In the genomic region with DNA sequence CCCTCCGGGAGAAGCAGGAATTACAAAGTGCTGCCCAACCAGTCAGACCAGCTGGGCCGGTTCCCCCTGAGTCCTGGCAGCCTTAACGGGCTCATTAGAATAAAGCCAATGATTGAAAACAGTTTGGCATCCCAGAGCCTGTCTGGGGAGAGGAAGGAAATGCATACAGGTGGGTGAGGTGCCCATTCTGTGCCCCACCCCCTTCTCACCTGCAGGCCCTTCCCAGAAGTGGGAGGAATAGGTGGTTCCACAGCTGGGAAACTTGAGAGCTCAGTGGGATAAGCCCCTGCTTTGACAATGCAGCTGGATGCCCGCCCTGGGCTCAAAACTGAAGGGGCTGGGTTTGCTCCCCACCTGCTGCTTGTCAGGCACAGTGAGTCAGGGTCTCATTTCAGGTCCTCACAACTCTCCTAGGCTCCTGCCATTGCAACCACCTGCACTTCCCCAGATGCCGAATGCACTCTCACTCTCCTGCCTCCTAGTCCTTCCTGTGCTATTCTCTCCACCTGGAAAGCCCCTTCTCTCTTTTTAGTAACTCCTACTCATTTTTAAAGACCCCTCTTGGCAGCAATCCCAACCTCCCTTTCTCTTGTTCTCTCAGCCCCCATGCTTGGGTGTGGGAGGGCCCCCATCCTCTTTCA, we compare ENCODE assay signal across 11 cellular contexts. TPM values are rescaled to one million over a fixed set of nuclear protein-coding genes. Genes with fewer than 3 reads are reported as not detected.
DNase-seq lines count a peak whose midpoint lies in the region; ATAC-seq and TF ChIP-seq lines count a peak whose summit lies in the region.
"Had no signal": no experiment of that assay in that cellular context is flagged by ENCODE, and none has a peak within 500 bp of the region (broad histone marks: within the 10 kb centered on the region; RNA-seq: fewer than 3 reads in every experiment).

No MANE protein-coding gene starts in this region.

- CTCF ChIA-PET in activated CD4-positive, alpha-beta T cell treated with anti-CD3 and anti-CD28 coated beads, Interleukin-2, amount 10 ng/mL, durations not matched to agents 7 days and 5 days (lab: Charles Lee), result interaction anchor here (1.0 to 1.1 kb wide), 2 partner anchors 18 to 120 kb away, joined by 4 to 5 read pairs; no protein-coding TSS in a partner anchor

- no peaks in the 10 kb centered on the region for H3K9me3 Mint-ChIP-seq in activated CD4-positive, alpha-beta T cell treated with anti-CD3 and anti-CD28 coated beads, Interleukin-2, amount 10 ng/mL, durations not matched to agents 24 days and 14 days
- H3K9me3 Mint-ChIP-seq in activated CD4-positive, alpha-beta T cell treated with anti-CD3 and anti-CD28 coated beads, Interleukin-2, amount 10 ng/mL, durations not matched to agents 7 days and 5 days, result no peaks in the 10 kb centered on the region
- H3K9me3 Mint-ChIP-seq in type B pancreatic cell, result no peaks in the 10 kb centered on the region
- H3K9me3 Mint-ChIP-seq: neural crest cell had no signal

- H3K27ac Mint-ChIP-seq in activated CD4-positive, alpha-beta T cell treated with anti-CD3 and anti-CD28 coated beads, Interleukin-2, amount 10 ng/mL, durations not matched to agents 24 days and 14 days, result no peak overlapping the region
- H3K27ac Mint-ChIP-seq in activated CD4-positive, alpha-beta T cell treated with anti-CD3 and anti-CD28 coated beads, Interleukin-2, amount 10 ng/mL, durations not matched to agents 7 days and 5 days, result no peak overlapping the region
- H3K27ac Mint-ChIP-seq in type B pancreatic cell, result peak overlapping the region; percentile 77

- no peaks in the 10 kb centered on the region for H3K36me3 Mint-ChIP-seq in activated CD4-positive, alpha-beta T cell treated with anti-CD3 and anti-CD28 coated beads, Interleukin-2, amount 10 ng/mL, durations not matched to agents 24 days and 14 days (ENCODE audit: low read depth)
- no peaks in the 10 kb centered on the region for H3K36me3 Mint-ChIP-seq in activated CD4-positive, alpha-beta T cell treated with anti-CD3 and anti-CD28 coated beads, Interleukin-2, amount 10 ng/mL, durations not matched to agents 7 days and 5 days (ENCODE audit: low read depth)
- H3K36me3 Mint-ChIP-seq in type B pancreatic cell, result no peaks in the 10 kb centered on the region

- no peak overlapping the region for H3K4me3 Mint-ChIP-seq in activated CD4-positive, alpha-beta T cell treated with anti-CD3 and anti-CD28 coated beads, Interleukin-2, amount 10 ng/mL, durations not matched to agents 24 days and 14 days
- no peak overlapping the region for H3K4me3 Mint-ChIP-seq in activated CD4-positive, alpha-beta T cell treated with anti-CD3 and anti-CD28 coated beads, Interleukin-2, amount 10 ng/mL, durations not matched to agents 7 days and 5 days
- H3K4me3 Mint-ChIP-seq in type B pancreatic cell, result peak overlapping the region; percentile 56
- H3K4me3 Mint-ChIP-seq: neural crest cell had no signal

- intact Hi-C loops in activated CD4-positive, alpha-beta T cell treated with anti-CD3 and anti-CD28 coated beads, Interleukin-2, amount 10 ng/mL, durations not matched to agents 24 days and 14 days (cut with micrococcal nuclease), result no loop called here
- intact Hi-C loops in sciatic nerve (cut with DNase I), result no loop called here

- H3K27me3 Mint-ChIP-seq in activated CD4-positive, alpha-beta T cell treated with anti-CD3 and anti-CD28 coated beads, Interleukin-2, amount 10 ng/mL, durations not matched to agents 24 days and 14 days, result peaks cover 5% of the 10 kb centered on the region
- H3K27me3 Mint-ChIP-seq in activated CD4-positive, alpha-beta T cell treated with anti-CD3 and anti-CD28 coated beads, Interleukin-2, amount 10 ng/mL, durations not matched to agents 7 days and 5 days, result peaks cover 4% of the 10 kb centered on the region
- H3K27me3 Mint-ChIP-seq in type B pancreatic cell, result no peaks in the 10 kb centered on the region

- peak; percentile 50 for DNase-seq in activated CD4-positive, alpha-beta T cell treated with anti-CD3 and anti-CD28 coated beads, Interleukin-2, amount 10 ng/mL, durations not matched to agents 24 days and 14 days
- no peak for DNase-seq in activated CD4-positive, alpha-beta T cell treated with anti-CD3 and anti-CD28 coated beads, Interleukin-2, amount 10 ng/mL, durations not matched to agents 7 days and 5 days
- DNase-seq in NCI-H748 (lab: John Stamatoyannopoulos, UW; ENCODE audit: unreplicated experiment) (peak; percentile 96), iPS-NIHi11 (ENCODE audit: low spot score) (peak; percentile 77), type B pancreatic cell (ENCODE audit: extremely low spot score, unreplicated experiment) (no peak), KG1 (lab: John Stamatoyannopoulos, UW) (no peak), sciatic nerve (ENCODE audit: low spot score) (no peak)
- no peak for DNase-seq in effector CD4-positive, alpha-beta T cell
- DNase-seq: heart left ventricle, T-helper 2 cell had no signal

- peaks cover 2% of the 10 kb centered on the region for H3K4me1 Mint-ChIP-seq in activated CD4-positive, alpha-beta T cell treated with anti-CD3 and anti-CD28 coated beads, Interleukin-2, amount 10 ng/mL, durations not matched to agents 24 days and 14 days
- peaks cover 2% of the 10 kb centered on the region for H3K4me1 Mint-ChIP-seq in activated CD4-positive, alpha-beta T cell treated with anti-CD3 and anti-CD28 coated beads, Interleukin-2, amount 10 ng/mL, durations not matched to agents 7 days and 5 days
- peaks cover 27% of the 10 kb centered on the region for H3K4me1 Mint-ChIP-seq in type B pancreatic cell (ENCODE audit: unreplicated experiment)

- TF ChIP-seq CTCF in type B pancreatic cell (conservative IDR thresholded peaks at IDR 0.05), result no peak

- no peak for ATAC-seq in sciatic nerve

- POLR2A ChIA-PET in activated CD4-positive, alpha-beta T cell treated with anti-CD3 and anti-CD28 coated beads, Interleukin-2, amount 10 ng/mL, durations not matched to agents 7 days and 5 days (lab: Charles Lee), result no interaction called here

RNA-seq across cellular contexts. Expression of a gene that starts 5.5 kb away (rescaled TPM):
- 69.3 and 73.1 TPM in 2 replicates for total RNA-seq in activated CD4-positive, alpha-beta T cell treated with anti-CD3 and anti-CD28 coated beads, Interleukin-2, amount 10 ng/mL, durations not matched to agents 24 days and 14 days
- total RNA-seq in activated CD4-positive, alpha-beta T cell treated with anti-CD3 and anti-CD28 coated beads, Interleukin-2, amount 10 ng/mL, durations not matched to agents 7 days and 5 days, result 10 to 100 TPM; 81.1 to 89.0 TPM
- total RNA-seq in type B pancreatic cell (ENCODE audit: low replicate concordance), result 21.8 and 69.5 TPM in 2 replicates
- 0.67 TPM for total RNA-seq in sciatic nerve

RNA-seq across cellular contexts. Expression of a gene that starts 46.7 kb away (rescaled TPM):
- total RNA-seq in activated CD4-positive, alpha-beta T cell treated with anti-CD3 and anti-CD28 coated beads, Interleukin-2, amount 10 ng/mL, durations not matched to agents 24 days and 14 days, result 8.4 and 9.1 TPM in 2 replicates
- total RNA-seq in activated CD4-positive, alpha-beta T cell treated with anti-CD3 and anti-CD28 coated beads, Interleukin-2, amount 10 ng/mL, durations not matched to agents 7 days and 5 days, result 1 to 10 TPM; 8.5 to 8.6 TPM
- total RNA-seq in type B pancreatic cell (ENCODE audit: low replicate concordance) (60.9 and 112 TPM in 2 replicates), sciatic nerve (15.0 TPM)

Comparison
In these comparisons a context has a peak if more than half of its experiments do, and no peak if none do; other contexts are left out.
1. DNase-seq: peak in activated CD4-positive, alpha-beta T cell treated with anti-CD3 and anti-CD28 coated beads, Interleukin-2, amount 10 ng/mL, durations not matched to agents 24 days and 14 days (single experiment), NCI-H748 (single experiment) and iPS-NIHi11 (single experiment); none in activated CD4-positive, alpha-beta T cell treated with anti-CD3 and anti-CD28 coated beads, Interleukin-2, amount 10 ng/mL, durations not matched to agents 7 days and 5 days (single experiment), type B pancreatic cell (single experiment), effector CD4-positive, alpha-beta T cell (single experiment), KG1 (single experiment) and sciatic nerve (single experiment).
2. RNA of a gene that starts 5.5 kb away (total RNA-seq): 81.1 to 89.0 TPM in activated CD4-positive, alpha-beta T cell treated with anti-CD3 and anti-CD28 coated beads, Interleukin-2, amount 10 ng/mL, durations not matched to agents 7 days and 5 days, 21.8 to 69.5 TPM in type B pancreatic cell and 69.3 to 73.1 TPM in activated CD4-positive, alpha-beta T cell treated with anti-CD3 and anti-CD28 coated beads, Interleukin-2, amount 10 ng/mL, durations not matched to agents 24 days and 14 days; 0.67 TPM in sciatic nerve (single experiment); every median in the first group is over 10 times any median in the second.